Comparison of ENCODE assay signal across 10 cellular contexts in the genomic region with DNA sequence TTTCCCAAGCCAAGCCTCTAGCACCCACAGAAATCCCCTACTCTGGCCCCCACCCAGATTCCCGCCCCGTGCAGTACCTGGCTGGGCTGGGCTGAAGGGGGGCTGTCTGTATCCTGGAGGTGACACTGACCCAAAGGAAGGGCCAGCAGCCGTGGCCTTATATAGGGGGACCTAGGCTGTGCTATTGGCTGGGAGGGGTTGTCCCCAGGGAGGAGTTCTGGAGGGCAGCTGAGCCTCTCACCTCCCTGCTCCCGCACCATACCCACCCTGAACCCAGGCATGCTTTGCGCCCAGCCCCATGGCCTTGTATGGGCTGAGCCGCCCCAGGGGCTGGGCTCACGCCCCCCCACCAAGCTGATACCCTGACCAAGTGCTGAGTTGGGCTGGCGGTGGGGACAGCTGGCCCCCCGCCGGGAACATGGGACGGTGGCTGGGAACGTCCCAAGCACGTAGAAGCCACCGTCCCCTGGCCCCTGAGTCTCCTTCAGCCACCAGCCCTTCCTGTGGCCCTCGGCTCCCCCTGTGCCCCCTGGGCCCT. TPM values are rescaled to one million over a fixed set of nuclear protein-coding genes. Genes with fewer than 3 reads are reported as not detected.
DNase-seq lines count a peak whose midpoint lies in the region; ATAC-seq, FAIRE-seq and TF ChIP-seq lines count a peak whose summit lies in the region.
"Had no signal": no experiment of that assay in that cellular context is flagged by ENCODE, and none has a peak within 500 bp of the region (broad histone marks: within the 10 kb centered on the region; RNA-seq: fewer than 3 reads in every experiment).

A gene (minus strand): TSS at position 132 of the 538 bp plus-strand sequence. CDS start 3,162 bp downstream, outside the sequence.

- peaks cover 0 to 18% (median 0%) of the 10 kb centered on the region in 11 experiments; a peak in 4 of 22 replicates for H3K27me3 ChIP-seq in BLaER1 treated with 17β-estradiol and CSF1 and Interleukin-3, amounts not matched to agents 10 nM and 100 nM
- H3K27me3 ChIP-seq in K562 (ENCODE audit: control insufficient read depth in 2 of 2, insufficient read depth in 2 of 2, low read length in 2 of 2) (no peaks in the 10 kb centered on the region), right atrium auricular region (no peaks in the 10 kb centered on the region)

- no peaks in the 10 kb centered on the region for H3K9me3 ChIP-seq in BLaER1 treated with 17β-estradiol and CSF1 and Interleukin-3, amounts not matched to agents 10 nM and 100 nM (replicated peaks in 1 of 11)
- H3K9me3 ChIP-seq in K562 (replicated peaks; ENCODE audit: control insufficient read depth, insufficient read depth, low read depth, low read length) (no peaks in the 10 kb centered on the region), right atrium auricular region (no peaks in the 10 kb centered on the region)

- peak within 1 kb of the TSS in 10 of 11 experiments; percentile 21 to 66 (median 54); a peak in 16 of 22 replicates for H3K9ac ChIP-seq in BLaER1 treated with 17β-estradiol and CSF1 and Interleukin-3, amounts not matched to agents 10 nM and 100 nM
- H3K9ac ChIP-seq in K562 (ENCODE audit: insufficient read depth in 1 of 2, low read depth in 2 of 2, low read length in 2 of 2) = peak within 1 kb of the TSS in 1 of 2 experiments; percentile 81; a peak in 2 of 4 replicates

- TF ChIP-seq EP300 in K562 (IDR thresholded peaks at IDR 0.05; ENCODE audit: low read length) = no peak

- peak within 1 kb of the TSS; percentile 6 to 59 (median 32); a peak in 10 of 20 replicates for H3K4me3 ChIP-seq in BLaER1 treated with 17β-estradiol and CSF1 and Interleukin-3, amounts not matched to agents 10 nM and 100 nM
- H3K4me3 ChIP-seq in K562 (no peak within 1 kb of the TSS), right atrium auricular region (peak within 1 kb of the TSS; percentile 56)

- 53% methylated on average over 13 of the region's 15 CpGs for WGBS in K562 (ENCODE audit: insufficient coverage, low coverage, missing lambda C conversion rate)

- TF ChIP-seq POLR2A in K562 (conservative IDR thresholded peaks at IDR 0.05) = no peak

- peak within 1 kb of the TSS in 1 of 11 experiments; percentile 34; a peak in 1 of 22 replicates for H3K27ac ChIP-seq in BLaER1 treated with 17β-estradiol and CSF1 and Interleukin-3, amounts not matched to agents 10 nM and 100 nM
- no peak within 1 kb of the TSS for H3K27ac ChIP-seq in K562 (ENCODE audit: extremely low read depth, low read depth, low read length)
- H3K27ac ChIP-seq in right atrium auricular region = peak within 1 kb of the TSS; percentile 86 to 95

- H3K9me1 ChIP-seq in K562 (ENCODE audit: control insufficient read depth, insufficient read depth, low read length) = no peaks in the 10 kb centered on the region

- no peak for TF ChIP-seq CTCF in K562 (IDR thresholded peaks at IDR 0.05 in 2 of 3, conservative IDR thresholded peaks at IDR 0.05 in 1 of 3; ENCODE audit: insufficient read depth in 2 of 3, low read depth in 1 of 3, low read length in 3 of 3)
- no peak for TF ChIP-seq CTCF in right atrium auricular region (IDR thresholded peaks at IDR 0.05)

- TF ChIP-seq RAD21 in K562 (CRISPR knock-in tag; conservative IDR thresholded peaks at IDR 0.05 in 1 of 2, IDR thresholded peaks at IDR 0.05 in 1 of 2) = no peak

- no TSS peak for BruUV-seq in K562 (replicated peaks; lab: Mats Ljungman, UMichigan)

- in situ Hi-C loops in K562 (cut with MboI) = no loop called here

- CTCF ChIA-PET in K562 (lab: Yijun Ruan, JAX; ENCODE audit: low intra/inter-chr PET ratio) = no interaction called here

- no peaks in the 10 kb centered on the region for H3K36me3 ChIP-seq in BLaER1 treated with 17β-estradiol and CSF1 and Interleukin-3, amounts not matched to agents 10 nM and 100 nM
- H3K36me3 ChIP-seq in K562 (ENCODE audit: control insufficient read depth, insufficient read depth, low read length) (no peaks in the 10 kb centered on the region), right atrium auricular region (peaks cover 17% of the 10 kb centered on the region)

- FAIRE-seq in K562 (lab: Jason Lieb, UNC) = no peak

- peaks cover 0 to 6% (median 0%) of the 10 kb centered on the region in 11 experiments; a peak in 1 of 22 replicates for H4K20me1 ChIP-seq in BLaER1 treated with 17β-estradiol and CSF1 and Interleukin-3, amounts not matched to agents 10 nM and 100 nM
- H4K20me1 ChIP-seq in K562 (replicated peaks; ENCODE audit: control insufficient read depth, insufficient read depth, low read length) = no peaks in the 10 kb centered on the region

- intact Hi-C loops in K562 (cut with micrococcal nuclease) = no loop called here

- no peaks in the 10 kb centered on the region for H3K79me2 ChIP-seq in K562 (ENCODE audit: control insufficient read depth, insufficient read depth, low read length)

- peak within 1 kb of the TSS; percentile 61 for H2AFZ ChIP-seq in K562 (ENCODE audit: low read depth, low read length)

- peak within 1 kb of the TSS; percentile 52 to 95 (median 83) for H3K4me2 ChIP-seq in BLaER1 treated with 17β-estradiol and CSF1 and Interleukin-3, amounts not matched to agents 10 nM and 100 nM
- no peak within 1 kb of the TSS for H3K4me2 ChIP-seq in K562 (ENCODE audit: insufficient read depth, low read length)

- ATAC-seq in K562 (no peak), HG02678 (IDR thresholded peaks at IDR 0.05; ENCODE audit: unreplicated experiment) (no peak)

- DNase-seq in K562 (ENCODE audit: extremely low read depth in 1 of 4, low spot score in 3 of 4) (no peak), right atrium auricular region (ENCODE audit: low spot score) (peak; percentile 68), retina (peak; percentile 54), activated gamma-delta T cell treated with Interleukin-2 at 50 U/mL for 16 hours (no peak), MV-4-11 (lab: John Stamatoyannopoulos, UW) (no peak), NCI-H748 treated with DMSO at 0.1 percent for 48 hours (lab: John Stamatoyannopoulos, UW) (no peak)
- DNase-seq: activated naive CD4-positive, alpha-beta T cell; occipital lobe had no signal

- H3K4me1 ChIP-seq in BLaER1 treated with 17β-estradiol and CSF1 and Interleukin-3, amounts not matched to agents 10 nM and 100 nM = peaks cover 13 to 47% (median 38%) of the 10 kb centered on the region in 10 experiments; a peak in 19 of 20 replicates
- H3K4me1 ChIP-seq in K562 (replicated peaks in 1 of 2; ENCODE audit: control insufficient read depth in 2 of 2, insufficient read depth in 2 of 2, low read length in 2 of 2) (peaks cover 2 to 32% of the 10 kb centered on the region in 2 experiments; a peak in 3 of 5 replicates), right atrium auricular region (peaks cover 0 to 34% of the 10 kb centered on the region in 2 donors)

- POLR2A ChIA-PET in K562 (lab: Yijun Ruan, JAX) = interaction anchor here (0.6 to 1.3 kb wide), 2 partner anchors 10 to 88 kb away, joined by 3 read pairs; no protein-coding TSS in a partner anchor

TF ChIP-seq in K562, 482 proteins besides CTCF, POLR2A, EP300 and RAD21 (continues in another document):
- TF ChIP-seq ZNF41 (CRISPR knock-in tag; conservative IDR thresholded peaks at IDR 0.05) (no peak), NRF1 (conservative IDR thresholded peaks at IDR 0.05 in 1 of 2, IDR thresholded peaks at IDR 0.05 in 1 of 2) (no peak), ZNF561 (CRISPR knock-in tag; conservative IDR thresholded peaks at IDR 0.05) (no peak), FOSL1 (tag; conservative IDR thresholded peaks at IDR 0.05) (no peak), JUND (IDR thresholded peaks at IDR 0.05; ENCODE audit: borderline replicate concordance, low read depth, low read length) (no peak), JUND (tag; IDR thresholded peaks at IDR 0.05; ENCODE audit: borderline replicate concordance, low read depth, low read length) (no peak)
- TF ChIP-seq, protein P1, sequence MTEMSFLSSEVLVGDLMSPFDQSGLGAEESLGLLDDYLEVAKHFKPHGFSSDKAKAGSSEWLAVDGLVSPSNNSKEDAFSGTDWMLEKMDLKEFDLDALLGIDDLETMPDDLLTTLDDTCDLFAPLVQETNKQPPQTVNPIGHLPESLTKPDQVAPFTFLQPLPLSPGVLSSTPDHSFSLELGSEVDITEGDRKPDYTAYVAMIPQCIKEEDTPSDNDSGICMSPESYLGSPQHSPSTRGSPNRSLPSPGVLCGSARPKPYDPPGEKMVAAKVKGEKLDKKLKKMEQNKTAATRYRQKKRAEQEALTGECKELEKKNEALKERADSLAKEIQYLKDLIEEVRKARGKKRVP (CRISPR knock-in tag; IDR thresholded peaks at IDR 0.05) = no peak
- TF ChIP-seq, protein P2, sequence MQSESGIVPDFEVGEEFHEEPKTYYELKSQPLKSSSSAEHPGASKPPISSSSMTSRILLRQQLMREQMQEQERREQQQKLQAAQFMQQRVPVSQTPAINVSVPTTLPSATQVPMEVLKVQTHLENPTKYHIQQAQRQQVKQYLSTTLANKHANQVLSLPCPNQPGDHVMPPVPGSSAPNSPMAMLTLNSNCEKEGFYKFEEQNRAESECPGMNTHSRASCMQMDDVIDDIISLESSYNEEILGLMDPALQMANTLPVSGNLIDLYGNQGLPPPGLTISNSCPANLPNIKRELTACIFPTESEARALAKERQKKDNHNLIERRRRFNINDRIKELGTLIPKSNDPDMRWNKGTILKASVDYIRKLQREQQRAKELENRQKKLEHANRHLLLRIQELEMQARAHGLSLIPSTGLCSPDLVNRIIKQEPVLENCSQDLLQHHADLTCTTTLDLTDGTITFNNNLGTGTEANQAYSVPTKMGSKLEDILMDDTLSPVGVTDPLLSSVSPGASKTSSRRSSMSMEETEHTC (IDR thresholded peaks at IDR 0.05) = no peak

RNA-seq across cellular contexts. Expression of the gene that starts here (rescaled TPM):
- total RNA-seq in K562 (2011; cell fraction: chromatin; rRNA removed; ENCODE audit: low replicate concordance) = not detected in 2 replicates
- not detected in 2 replicates for total RNA-seq in K562 (2011; cell fraction: nucleolus; rRNA removed)
- not detected in 2 replicates for total RNA-seq in K562 (2011; cell fraction: nucleoplasm; rRNA removed)
- total RNA-seq in K562 (2014; rRNA removed) = not detected in 2 replicates
- total RNA-seq in K562 (2014; rRNA removed; fragmentation: Illumina TruSeq; extraction: Trizol) = not detected in 2 replicates
- total RNA-seq in K562 (2015; rRNA removed; fragmentation: Illumina TruSeq; extraction: Trizol) = 0.14 and 0.15 TPM in 2 replicates
- total RNA-seq in K562 (2021) = 0.09 and 0.11 TPM in 2 replicates
- 0.47 TPM in 1 of 2 replicates, not detected in the other for polyA plus RNA-seq in K562 (2011; rRNA removed)
- polyA plus RNA-seq in K562 (2011; cell fraction: cytosol; rRNA removed) = 0.22 and 0.62 TPM in 2 replicates
- 0.10 and 0.70 TPM in 2 replicates for polyA plus RNA-seq in K562 (2011; cell fraction: nucleus; rRNA removed)
- polyA plus RNA-seq in K562 (2012) = 0.13 and 0.30 TPM in 2 replicates
- not detected in 2 replicates for polyA plus RNA-seq in K562 (2014; fragmentation: Illumina TruSeq; extraction: Trizol)
- polyA plus RNA-seq in K562 (2014; fragmentation: Nextera tagmentation; extraction: Ambion mirVana) = under 1 TPM; 0.06 TPM
- polyA plus RNA-seq in K562 (2014; rRNA removed) = 0.08 and 0.17 TPM in 2 replicates
- 0.18 TPM in 1 of 2 replicates, not detected in the other for polyA minus RNA-seq in K562 (2011; rRNA and poly(A)+ RNA removed)
- polyA minus RNA-seq in K562 (2011; cell fraction: cytosol; rRNA and poly(A)+ RNA removed) = not detected in 2 replicates
- 0.33 TPM in 1 of 2 replicates, not detected in the other for polyA minus RNA-seq in K562 (2011; cell fraction: nucleus; rRNA and poly(A)+ RNA removed)
- total RNA-seq in right atrium auricular region = 1,000 to 10,000 TPM; 3,033 to 6,121 TPM

Comparison
In these comparisons a context has a peak if more than half of its experiments do, and no peak if none do; other contexts are left out.
1. RNA of the gene that starts here (total RNA-seq): 3,033 to 6,121 TPM in right atrium auricular region; 0.09 to 0.15 TPM in K562; every median in the first group is over 1,000 times any median in the second.
2. DNase-seq: peak in right atrium auricular region (single experiment) and retina (single experiment); none in K562 (0 of 4), activated gamma-delta T cell treated with Interleukin-2 at 50 U/mL for 16 hours (single experiment), MV-4-11 (single experiment) and NCI-H748 treated with DMSO at 0.1 percent for 48 hours (single experiment).